In genomic region chr4:55609393-55609821, GRCh38 we compare ENCODE assay signal across 16 cellular contexts. TPM values are rescaled to one million over a fixed set of nuclear protein-coding genes. Genes with fewer than 3 reads are reported as not detected.
DNase-seq lines count a peak whose midpoint lies in the region; ATAC-seq and TF ChIP-seq lines count a peak whose summit lies in the region.
"Had no signal": no experiment of that assay in that cellular context is flagged by ENCODE, and none has a peak within 500 bp of the region (broad histone marks: within the 10 kb centered on the region; RNA-seq: fewer than 3 reads in every experiment).

No MANE protein-coding gene starts in this region.

- no peak overlapping the region for H4K8ac ChIP-seq in IMR-90 (ENCODE audit: low read depth in 2 of 2, low read length in 2 of 2)

- H3K4ac ChIP-seq in IMR-90 (ENCODE audit: low read depth, low read length), result no peak overlapping the region

- H2BK20ac ChIP-seq in IMR-90 (ENCODE audit: low read depth, low read length), result no peak overlapping the region

- no peak overlapping the region for H3K27ac ChIP-seq in IMR-90 (ENCODE audit: insufficient read depth, low read length)
- no peak overlapping the region for H3K27ac ChIP-seq in tibial artery
- H3K27ac ChIP-seq: spleen had no signal

- no peaks in the 10 kb centered on the region for H4K20me1 ChIP-seq in IMR-90 (ENCODE audit: insufficient read depth, low read length)

- H4K5ac ChIP-seq in IMR-90 (ENCODE audit: low read depth, low read length), result no peak overlapping the region

- no peak overlapping the region for H3K4me3 ChIP-seq in IMR-90 (ENCODE audit: insufficient read depth, low read depth, low read length)
- H3K4me3 ChIP-seq in tibial artery, result no peak overlapping the region
- H3K4me3 ChIP-seq: spleen had no signal

- no CpG with 5 or more reads among the region's 6 CpGs for WGBS in IMR-90 (ENCODE audit: extremely low coverage in 2 of 2, insufficient read length in 1 of 2), 2 experiments

- H3K9ac ChIP-seq in IMR-90 (ENCODE audit: low read depth, low read length), result no peak overlapping the region

- BruUV-seq in IMR-90 (replicated peaks; lab: Mats Ljungman, UMichigan), result no TSS peak

- H3K4me2 ChIP-seq in IMR-90 (ENCODE audit: low read depth, low read length), result no peak overlapping the region

- CTCF ChIA-PET in IMR-90 (lab: Yijun Ruan, JAX), result no interaction called here

- H3K4me1 ChIP-seq in IMR-90 (ENCODE audit: control insufficient read depth, insufficient read depth, low read length), result no peaks in the 10 kb centered on the region
- no peaks in the 10 kb centered on the region for H3K4me1 ChIP-seq in tibial artery
- H3K4me1 ChIP-seq: BE2C, spleen had no signal

- TF ChIP-seq CTCF in IMR-90 (conservative IDR thresholded peaks at IDR 0.05; ENCODE audit: low read depth, low read length), result no peak
- no peak for TF ChIP-seq CTCF in tibial artery (IDR thresholded peaks at IDR 0.05)

- in situ Hi-C loops in IMR-90 (cut with MboI; ENCODE audit: low sequenced_read_pairs), result no loop called here

- no peak overlapping the region for H2AK9ac ChIP-seq in IMR-90 (replicated peaks; ENCODE audit: low read depth, low read length, poor library complexity)

- no peak overlapping the region for H3K56ac ChIP-seq in IMR-90 (ENCODE audit: extremely low read depth, insufficient read depth, low read length)

- no peak overlapping the region for H3K18ac ChIP-seq in IMR-90 (ENCODE audit: low read depth, low read length)

- no peaks in the 10 kb centered on the region for H3K79me1 ChIP-seq in IMR-90 (ENCODE audit: low read depth in 1 of 2, low read length in 2 of 2)

- peak; percentile 3 for DNase-seq in Ammon's horn (ENCODE audit: low spot score)
- peak; percentile 2 for DNase-seq in IMR-90
- DNase-seq in astrocyte of the hippocampus (ENCODE audit: low read depth, low spot score), result peak; percentile 27
- DNase-seq in myocyte (ENCODE audit: low read depth), result peak; percentile 63
- DNase-seq in tibial artery, result no peak
- no peak for DNase-seq in inferior parietal cortex (ENCODE audit: extremely low spot score)
- DNase-seq: activated CD4-positive, alpha-beta T cell treated with anti-CD3 and anti-CD28 coated beads for 4 hours; BE2C; natural killer cell; NCI-H82; spleen had no signal

- H3K9me1 ChIP-seq in IMR-90 (ENCODE audit: insufficient read depth, low read length), result no peaks in the 10 kb centered on the region

- POLR2A ChIA-PET in IMR-90 (lab: Charles Lee; ENCODE audit: unreplicated experiment), result no interaction called here

- no peak for TF ChIP-seq POLR2A in IMR-90 (IDR thresholded peaks at IDR 0.05; ENCODE audit: low read depth, low read length)

- no peak overlapping the region for H4K91ac ChIP-seq in IMR-90 (ENCODE audit: insufficient read depth, low read depth, low read length)

- dilution Hi-C loops in IMR-90 (cut with HindIII; ENCODE audit: low sequenced_read_pairs, unreplicated experiment), result no loop called here

- H3K36me3 ChIP-seq in IMR-90 (ENCODE audit: control insufficient read depth, insufficient read depth, low read length) (no peaks in the 10 kb centered on the region), tibial artery (no peaks in the 10 kb centered on the region)
- H3K36me3 ChIP-seq: BE2C, spleen had no signal

- no peak overlapping the region for H3K14ac ChIP-seq in IMR-90 (replicated peaks; ENCODE audit: low read depth, low read length)

- no peak overlapping the region for H3K23ac ChIP-seq in IMR-90 (ENCODE audit: low read depth, low read length)

- no peak overlapping the region for H2BK120ac ChIP-seq in IMR-90 (ENCODE audit: low read depth, low read length)

- ATAC-seq in IMR-90 (ENCODE audit: low read depth), result no peak
- ATAC-seq in GM21390 (IDR thresholded peaks at IDR 0.05; ENCODE audit: unreplicated experiment), result no peak
- ATAC-seq in HG03342 (IDR thresholded peaks at IDR 0.05; ENCODE audit: unreplicated experiment), result no peak
- ATAC-seq: natural killer cell had no signal

- intact Hi-C loops in IMR-90 (cut with micrococcal nuclease), result no loop called here
- intact Hi-C loops in tibial artery (cut with DNase I; ENCODE audit: low total_unique reads), result no loop called here

- no peaks in the 10 kb centered on the region; the same call in 1 of the 2 replicates for H3K27me3 ChIP-seq in IMR-90 (ENCODE audit: control insufficient read depth, insufficient read depth, low read length)
- H3K27me3 ChIP-seq in tibial artery, result no peaks in the 10 kb centered on the region
- H3K27me3 ChIP-seq: BE2C, spleen had no signal

- H2BK15ac ChIP-seq in IMR-90 (ENCODE audit: low read depth, low read length), result no peak overlapping the region

- H2AFZ ChIP-seq in IMR-90 (replicated peaks; ENCODE audit: low read length, poor library complexity), result no peak overlapping the region

- H2BK5ac ChIP-seq in IMR-90 (ENCODE audit: low read depth, low read length, poor library complexity, severe bottlenecking), result no peak overlapping the region

- H3K9me3 ChIP-seq in IMR-90 (ENCODE audit: control insufficient read depth, insufficient read depth, low read length) (no peaks in the 10 kb centered on the region), tibial artery (no peaks in the 10 kb centered on the region)
- H3K9me3 ChIP-seq: BE2C, spleen had no signal

- no peak for TF ChIP-seq RAD21 in IMR-90 (IDR thresholded peaks at IDR 0.05; ENCODE audit: low read length)

- H2AK5ac ChIP-seq in IMR-90 (ENCODE audit: low read depth, low read length), result no peak overlapping the region

TF ChIP-seq in IMR-90, 13 proteins besides CTCF, POLR2A, EP300 and RAD21:
- TF ChIP-seq RCOR1 (IDR thresholded peaks at IDR 0.05; ENCODE audit: insufficient replicate concordance, low read length) (no peak), MAFK (IDR thresholded peaks at IDR 0.05; ENCODE audit: low read depth, low read length) (no peak), FOS (IDR thresholded peaks at IDR 0.05; ENCODE audit: low read depth, low read length) (no peak), CHD1 (IDR thresholded peaks at IDR 0.05; ENCODE audit: low read depth, low read length) (no peak), SMC3 (IDR thresholded peaks at IDR 0.05; ENCODE audit: low read depth, low read length) (no peak), BHLHE40 (IDR thresholded peaks at IDR 0.05; ENCODE audit: low read depth, low read length) (no peak)
- TF ChIP-seq, protein P1, sequence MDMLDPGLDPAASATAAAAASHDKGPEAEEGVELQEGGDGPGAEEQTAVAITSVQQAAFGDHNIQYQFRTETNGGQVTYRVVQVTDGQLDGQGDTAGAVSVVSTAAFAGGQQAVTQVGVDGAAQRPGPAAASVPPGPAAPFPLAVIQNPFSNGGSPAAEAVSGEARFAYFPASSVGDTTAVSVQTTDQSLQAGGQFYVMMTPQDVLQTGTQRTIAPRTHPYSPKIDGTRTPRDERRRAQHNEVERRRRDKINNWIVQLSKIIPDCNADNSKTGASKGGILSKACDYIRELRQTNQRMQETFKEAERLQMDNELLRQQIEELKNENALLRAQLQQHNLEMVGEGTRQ (IDR thresholded peaks at IDR 0.05; ENCODE audit: low read depth, low read length), result no peak

RNA-seq across cellular contexts. Expression of gene PDCL2, which starts 17.4 kb away (rescaled TPM):
- total RNA-seq in IMR-90 (2012; rRNA removed) (not detected in 2 replicates), myocyte (not detected in 2 replicates)
- polyA plus RNA-seq in IMR-90 (2012; rRNA removed), result not detected in 2 replicates
- polyA plus RNA-seq in IMR-90 (2012; cell fraction: cytosol; rRNA removed), result not detected in 2 replicates
- polyA plus RNA-seq in IMR-90 (2012; cell fraction: nucleus; rRNA removed; ENCODE audit: low replicate concordance), result not detected in 2 replicates
- polyA plus RNA-seq in myocyte (2012), result not detected
- total RNA-seq: activated T-helper 2 cell treated with anti-CD3 and anti-CD28 coated beads, Interferon-gamma antibody, Interleukin-2, Interleukin-4, amounts not matched to agents 10 μg/mL and 5 μg/mL and 100 μg/mL, durations not matched to agents 14 hours and 24 hours and 36 hours; cardiac septum; G401; natural killer cell; spleen had no signal
- polyA plus RNA-seq: spleen had no signal

RNA-seq across cellular contexts. Expression of gene NMU, which starts 26.7 kb away (rescaled TPM):
- total RNA-seq in IMR-90 (2012; rRNA removed), result not detected in 2 replicates
- not detected in 2 replicates for polyA plus RNA-seq in IMR-90 (2012; rRNA removed)
- polyA plus RNA-seq in IMR-90 (2012; cell fraction: cytosol; rRNA removed), result not detected in 2 replicates
- not detected in 2 replicates for polyA plus RNA-seq in IMR-90 (2012; cell fraction: nucleus; rRNA removed; ENCODE audit: low replicate concordance)
- not detected in 2 replicates for total RNA-seq in myocyte
- 0.10 TPM for polyA plus RNA-seq in myocyte (2012)
- total RNA-seq: activated T-helper 2 cell treated with anti-CD3 and anti-CD28 coated beads, Interferon-gamma antibody, Interleukin-2, Interleukin-4, amounts not matched to agents 10 μg/mL and 5 μg/mL and 100 μg/mL, durations not matched to agents 14 hours and 24 hours and 36 hours; cardiac septum; G401; natural killer cell had no signal

Comparison
In these comparisons a context has a peak if more than half of its experiments do, and no peak if none do; other contexts are left out.
1. DNase-seq: peak in Ammon's horn (single experiment), IMR-90 (single experiment), astrocyte of the hippocampus (single experiment) and myocyte (single experiment); none in tibial artery (0 of 2) and inferior parietal cortex (single experiment).